In genomic region chr2:7437716-7438648, GRCh38 we compare ENCODE assay signal across 13 cellular contexts.
DNase-seq lines count a peak whose midpoint lies in the region; ATAC-seq and TF ChIP-seq lines count a peak whose summit lies in the region.
"Had no signal": no experiment of that assay in that cellular context is flagged by ENCODE, and none has a peak within 500 bp of the region (broad histone marks: within the 10 kb centered on the region; RNA-seq: fewer than 3 reads in every experiment).

No MANE protein-coding gene starts in this region.

- H3K36me3 ChIP-seq in spleen (no peaks in the 10 kb centered on the region), adrenal gland (replicated peaks in 1 of 2) (no peaks in the 10 kb centered on the region)
- H3K36me3 ChIP-seq: neural progenitor cell, tibial nerve had no signal

- CTCF ChIA-PET in activated CD8-positive, alpha-beta memory T cell treated with anti-CD3 and anti-CD28 coated beads, Interleukin-2, amount 10 ng/mL, durations not matched to agents 7 days and 5 days (lab: Charles Lee), result interaction anchor here (1.2 to 2.6 kb wide), 4 partner anchors 10 to 234 kb away, joined by 4 to 10 read pairs (median 8); no protein-coding TSS in a partner anchor
- CTCF ChIA-PET in activated naive CD4-positive, alpha-beta T cell treated with anti-CD3 and anti-CD28 coated beads, Interleukin-2, amount 10 ng/mL, durations not matched to agents 7 days and 5 days (lab: Charles Lee), result no interaction called here

- H3K9me3 ChIP-seq in spleen (peaks cover 0 to 13% (median 11%) of the 10 kb centered on the region in 8 donors), adrenal gland (replicated peaks in 1 of 3) (no peaks in the 10 kb centered on the region)

- TF ChIP-seq POLR2A in spleen (IDR thresholded peaks at IDR 0.05) (no peak), adrenal gland (IDR thresholded peaks at IDR 0.05) (no peak)

- DNase-seq in activated CD8-positive, alpha-beta memory T cell treated with anti-CD3 and anti-CD28 coated beads, Interleukin-2, amount 10 ng/mL, durations not matched to agents 7 days and 5 days, result peak; percentile 70
- no peak for DNase-seq in activated CD8-positive, alpha-beta memory T cell treated with anti-CD3 and anti-CD28 coated beads, Interleukin-2, amount 50 U/mL, for 4 hours
- peak; percentile 33 for DNase-seq in activated naive CD4-positive, alpha-beta T cell treated with anti-CD3 and anti-CD28 coated beads, Interleukin-2, amount 10 ng/mL, durations not matched to agents 7 days and 5 days
- DNase-seq in spleen, result no peak
- DNase-seq in ecto neural progenitor cell (ENCODE audit: low spot score), result no peak
- no peak for DNase-seq in adrenal gland
- DNase-seq: NCI-H2107, OCI-M1 had no signal

- TF ChIP-seq CTCF in spleen (IDR thresholded peaks at IDR 0.05 in 8 of 11, conservative IDR thresholded peaks at IDR 0.05 in 3 of 11) (no peak), adrenal gland (IDR thresholded peaks at IDR 0.05) (no peak)

- WGBS in spleen, 5 donors, result 49 to 70% (median 56%) methylated on average over 9 of the region's 9 CpGs
- 75 to 82% (median 78%) methylated on average over 9 of the region's 9 CpGs for WGBS in adrenal gland, 4 donors

- intact Hi-C loops in spleen (cut with DNase I; ENCODE audit: low total_unique reads) (no loop called here), adrenal gland (cut with DNase I) (no loop called here)

- no peaks in the 10 kb centered on the region for H3K27me3 ChIP-seq in spleen (replicated peaks in 1 of 7)
- H3K27me3 ChIP-seq in adrenal gland, result no peaks in the 10 kb centered on the region
- H3K27me3 ChIP-seq: neural progenitor cell, tibial nerve had no signal

- H3K27me3 Mint-ChIP-seq in activated CD8-positive, alpha-beta memory T cell treated with anti-CD3 and anti-CD28 coated beads, Interleukin-2, amount 10 ng/mL, durations not matched to agents 7 days and 5 days, result no peaks in the 10 kb centered on the region
- H3K27me3 Mint-ChIP-seq in activated naive CD4-positive, alpha-beta T cell treated with anti-CD3 and anti-CD28 coated beads, Interleukin-2, amount 10 ng/mL, durations not matched to agents 7 days and 5 days, result no peaks in the 10 kb centered on the region
- H3K27me3 Mint-ChIP-seq: dendritic cell treated with granulocyte-macrophage colony-stimulating factor and Interleukin-4, amounts not matched to agents 40 ng/mL and 50 ng/mL, for 4 days had no signal

- H3K27ac ChIP-seq in spleen, result peak overlapping the region in 7 of 8 donors; percentile 7 to 73 (median 58)
- no peak overlapping the region for H3K27ac ChIP-seq in adrenal gland
- H3K27ac ChIP-seq: neural progenitor cell, tibial nerve had no signal

- peak; percentile 48 for ATAC-seq in activated CD8-positive, alpha-beta memory T cell treated with anti-CD3 and anti-CD28 coated beads, Interleukin-2, amount 10 ng/mL, durations not matched to agents 7 days and 5 days
- ATAC-seq in HG03521 (IDR thresholded peaks at IDR 0.05; ENCODE audit: unreplicated experiment), result peak; percentile 45
- ATAC-seq in GM21528 (IDR thresholded peaks at IDR 0.05; ENCODE audit: low FRiP score, unreplicated experiment), result no peak

- H3K4me1 Mint-ChIP-seq in activated CD8-positive, alpha-beta memory T cell treated with anti-CD3 and anti-CD28 coated beads, Interleukin-2, amount 10 ng/mL, durations not matched to agents 7 days and 5 days, result peaks cover 81% of the 10 kb centered on the region
- peaks cover 43% of the 10 kb centered on the region for H3K4me1 Mint-ChIP-seq in activated naive CD4-positive, alpha-beta T cell treated with anti-CD3 and anti-CD28 coated beads, Interleukin-2, amount 10 ng/mL, durations not matched to agents 7 days and 5 days
- H3K4me1 Mint-ChIP-seq: neural progenitor cell had no signal

- peak overlapping the region; percentile 97 for H3K27ac Mint-ChIP-seq in activated CD8-positive, alpha-beta memory T cell treated with anti-CD3 and anti-CD28 coated beads, Interleukin-2, amount 10 ng/mL, durations not matched to agents 7 days and 5 days
- peak overlapping the region; percentile 91 for H3K27ac Mint-ChIP-seq in activated naive CD4-positive, alpha-beta T cell treated with anti-CD3 and anti-CD28 coated beads, Interleukin-2, amount 10 ng/mL, durations not matched to agents 7 days and 5 days
- H3K27ac Mint-ChIP-seq: dendritic cell treated with granulocyte-macrophage colony-stimulating factor and Interleukin-4, amounts not matched to agents 40 ng/mL and 50 ng/mL, for 4 days; neural progenitor cell had no signal

- peaks cover 0 to 21% (median 5%) of the 10 kb centered on the region in 6 donors for H3K4me1 ChIP-seq in spleen
- H3K4me1 ChIP-seq in adrenal gland (replicated peaks in 1 of 2), result no peaks in the 10 kb centered on the region
- H3K4me1 ChIP-seq: neural progenitor cell, tibial nerve had no signal

- peaks cover 57% of the 10 kb centered on the region for H3K36me3 Mint-ChIP-seq in activated CD8-positive, alpha-beta memory T cell treated with anti-CD3 and anti-CD28 coated beads, Interleukin-2, amount 10 ng/mL, durations not matched to agents 7 days and 5 days
- peaks cover 10% of the 10 kb centered on the region for H3K36me3 Mint-ChIP-seq in activated naive CD4-positive, alpha-beta T cell treated with anti-CD3 and anti-CD28 coated beads, Interleukin-2, amount 10 ng/mL, durations not matched to agents 7 days and 5 days

- peak overlapping the region; percentile 57 for H3K4me3 Mint-ChIP-seq in activated CD8-positive, alpha-beta memory T cell treated with anti-CD3 and anti-CD28 coated beads, Interleukin-2, amount 10 ng/mL, durations not matched to agents 7 days and 5 days
- no peak overlapping the region for H3K4me3 Mint-ChIP-seq in activated naive CD4-positive, alpha-beta T cell treated with anti-CD3 and anti-CD28 coated beads, Interleukin-2, amount 10 ng/mL, durations not matched to agents 7 days and 5 days
- H3K4me3 Mint-ChIP-seq: dendritic cell treated with granulocyte-macrophage colony-stimulating factor and Interleukin-4, amounts not matched to agents 40 ng/mL and 50 ng/mL, for 4 days; neural progenitor cell had no signal

- no peak overlapping the region for H3K4me3 ChIP-seq in spleen
- H3K4me3 ChIP-seq in adrenal gland, result no peak overlapping the region
- H3K4me3 ChIP-seq: neural progenitor cell, tibial nerve had no signal

- H3K9me3 Mint-ChIP-seq in activated CD8-positive, alpha-beta memory T cell treated with anti-CD3 and anti-CD28 coated beads, Interleukin-2, amount 10 ng/mL, durations not matched to agents 7 days and 5 days (ENCODE audit: low read depth), result peaks cover 17% of the 10 kb centered on the region
- H3K9me3 Mint-ChIP-seq in activated naive CD4-positive, alpha-beta T cell treated with anti-CD3 and anti-CD28 coated beads, Interleukin-2, amount 10 ng/mL, durations not matched to agents 7 days and 5 days, result peaks cover 18% of the 10 kb centered on the region
- H3K9me3 Mint-ChIP-seq: dendritic cell treated with granulocyte-macrophage colony-stimulating factor and Interleukin-4, amounts not matched to agents 40 ng/mL and 50 ng/mL, for 4 days had no signal

Comparison
In these comparisons a context has a peak if more than half of its experiments do, and no peak if none do; other contexts are left out.
1. DNase-seq: peak in activated CD8-positive, alpha-beta memory T cell treated with anti-CD3 and anti-CD28 coated beads, Interleukin-2, amount 10 ng/mL, durations not matched to agents 7 days and 5 days (single experiment) and activated naive CD4-positive, alpha-beta T cell treated with anti-CD3 and anti-CD28 coated beads, Interleukin-2, amount 10 ng/mL, durations not matched to agents 7 days and 5 days (single experiment); none in activated CD8-positive, alpha-beta memory T cell treated with anti-CD3 and anti-CD28 coated beads, Interleukin-2, amount 50 U/mL, for 4 hours (single experiment), spleen (single experiment), ecto neural progenitor cell (single experiment) and adrenal gland (0 of 7).
2. H3K27ac ChIP-seq: peak in spleen (7 of 8); none in adrenal gland (0 of 5).